In the genomic region with DNA sequence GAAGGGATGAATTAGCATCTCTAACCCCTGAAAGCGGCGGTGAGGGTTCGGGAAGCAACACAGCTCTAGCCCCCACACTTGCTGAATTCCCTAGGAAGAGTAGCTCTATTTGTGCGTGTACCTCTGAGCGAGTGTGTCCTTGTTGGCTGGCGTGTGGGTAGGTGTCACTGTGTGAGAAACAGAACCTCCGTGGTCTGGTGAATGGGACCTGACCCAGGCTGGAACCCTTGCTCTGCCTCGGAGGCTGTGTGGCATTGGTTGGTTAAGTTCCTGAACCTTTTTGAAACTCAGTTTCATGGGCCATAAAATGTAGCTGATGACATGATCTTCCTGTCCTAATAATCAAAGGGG, we compare ENCODE assay signal across 8 cellular contexts. TPM values are rescaled to one million over a fixed set of nuclear protein-coding genes. Genes with fewer than 3 reads are reported as not detected.
DNase-seq lines count a peak whose midpoint lies in the region; ATAC-seq and TF ChIP-seq lines count a peak whose summit lies in the region.

No MANE protein-coding gene starts in this region.

- H3K27me3 Mint-ChIP-seq in central memory CD8-positive, alpha-beta T cell, result no peaks in the 10 kb centered on the region

- H3K4me3 Mint-ChIP-seq in central memory CD8-positive, alpha-beta T cell, result peak overlapping the region; percentile 97

- no peak overlapping the region for H3K4ac ChIP-seq in trophoblast cell (ENCODE audit: low read depth, low read length)

- peak overlapping the region; percentile 51 for H4K8ac ChIP-seq in trophoblast cell (ENCODE audit: low read depth, low read length)

- WGBS in trophoblast cell (ENCODE audit: extremely low coverage, insufficient coverage, insufficient read length), result no CpG with 5 or more reads among the region's 8 CpGs

- in situ Hi-C loops in GM13977 (cut with MboI; ENCODE audit: low pct_unique_long_range_greater_than_20kb, low sequenced_read_pairs, unreplicated experiment), result no loop called here

- no peak overlapping the region for H2BK5ac ChIP-seq in trophoblast cell (ENCODE audit: low read depth, low read length, poor library complexity)

- no peak overlapping the region for H3K18ac ChIP-seq in trophoblast cell (ENCODE audit: low read length)

- peaks cover 5% of the 10 kb centered on the region for H3K79me1 ChIP-seq in trophoblast cell (ENCODE audit: low read length)

- H3K36me3 ChIP-seq in trophoblast cell (ENCODE audit: control insufficient read depth in 1 of 2, insufficient read depth in 2 of 2, low read length in 2 of 2), result peaks cover 21 to 28% of the 10 kb centered on the region in 2 experiments

- no peak overlapping the region for H2AK5ac ChIP-seq in trophoblast cell (ENCODE audit: low read length)

- no peaks in the 10 kb centered on the region for H3K9me3 ChIP-seq in trophoblast cell (ENCODE audit: insufficient read depth, low read depth, low read length)

- H2BK12ac ChIP-seq in trophoblast cell (ENCODE audit: low read length), result no peak overlapping the region

- no peak overlapping the region for H4K12ac ChIP-seq in trophoblast cell (ENCODE audit: low read depth, low read length)

- peak overlapping the region; percentile 98 for H3K27ac Mint-ChIP-seq in central memory CD8-positive, alpha-beta T cell (ENCODE audit: low read depth)

- peaks cover 8% of the 10 kb centered on the region for H3K36me3 Mint-ChIP-seq in central memory CD8-positive, alpha-beta T cell (ENCODE audit: insufficient read depth)

- H2AFZ ChIP-seq in trophoblast cell (ENCODE audit: insufficient read depth, low read length, poor library complexity), result peak overlapping the region; percentile 19

- peaks cover 40% of the 10 kb centered on the region for H3K4me1 Mint-ChIP-seq in central memory CD8-positive, alpha-beta T cell

- H3K4me2 ChIP-seq in trophoblast cell (ENCODE audit: low read length), result peak overlapping the region; percentile 59

- ATAC-seq in GM18867 (IDR thresholded peaks at IDR 0.05; ENCODE audit: unreplicated experiment) (peak; percentile 23), HG03354 (IDR thresholded peaks at IDR 0.05; ENCODE audit: poor library complexity, severe bottlenecking, unreplicated experiment) (peak; percentile 14)
- ATAC-seq in central memory CD8-positive, alpha-beta T cell (replicated peaks; ENCODE audit: extremely low read depth, poor library complexity, severe bottlenecking), result peak; percentile 11

- H3K79me2 ChIP-seq in trophoblast cell (ENCODE audit: control insufficient read depth, insufficient read depth, low read length, poor library complexity), result peaks cover 16% of the 10 kb centered on the region

- H3K9ac ChIP-seq in trophoblast cell (ENCODE audit: low read length), result no peak overlapping the region

- H3K4me3 ChIP-seq in trophoblast cell (ENCODE audit: low read depth, low read length), result peak overlapping the region; percentile 16

- no peak overlapping the region for H3K14ac ChIP-seq in trophoblast cell (ENCODE audit: low read length)

- no peak for TF ChIP-seq CTCF in GM13977 (IDR thresholded peaks at IDR 0.05; ENCODE audit: extremely low read depth, insufficient read depth, missing control alignments)

- H4K91ac ChIP-seq in trophoblast cell (ENCODE audit: low read depth, low read length), result no peak overlapping the region

- no peaks in the 10 kb centered on the region for H3K9me3 Mint-ChIP-seq in central memory CD8-positive, alpha-beta T cell

- H3K4me1 ChIP-seq in trophoblast cell (ENCODE audit: control insufficient read depth in 1 of 2, insufficient read depth in 2 of 2, low read length in 2 of 2), result peaks cover 25 to 37% of the 10 kb centered on the region in 2 experiments

- DNase-seq in central memory CD8-positive, alpha-beta T cell (ENCODE audit: low spot score in 2 of 2), result no peak
- DNase-seq in trophoblast cell, result no peak
- DNase-seq in iPS-NIHi11 (ENCODE audit: low spot score), result no peak
- no peak for DNase-seq in DMS114 treated with DMSO at 0.1 percent for 48 hours (lab: John Stamatoyannopoulos, UW; ENCODE audit: unreplicated experiment)
- no peak for DNase-seq in GM13977 (ENCODE audit: low spot score)
- DNase-seq in EL, result no peak

- no peak overlapping the region for H3K27ac ChIP-seq in trophoblast cell (ENCODE audit: low read depth, low read length)

- no peak overlapping the region for H2BK120ac ChIP-seq in trophoblast cell (ENCODE audit: insufficient read depth, low read length, poor library complexity)

- no peak overlapping the region for H3K23ac ChIP-seq in trophoblast cell (ENCODE audit: low read length)

- no peaks in the 10 kb centered on the region for H3K27me3 ChIP-seq in trophoblast cell (ENCODE audit: insufficient read depth, low read length)

RNA-seq across cellular contexts. Expression of a gene that starts 0.4 kb away (rescaled TPM):
- polyA plus RNA-seq in trophoblast cell (2013), result 43.3 and 44.6 TPM in 2 replicates

RNA-seq across cellular contexts. Expression of a gene that starts 9.1 kb away (rescaled TPM):
- polyA plus RNA-seq in trophoblast cell (2013), result 14.7 and 16.2 TPM in 2 replicates

RNA-seq across cellular contexts. Expression of a gene that starts 9.2 kb away (rescaled TPM):
- polyA plus RNA-seq in trophoblast cell (2013), result 13.1 TPM in 2 replicates

RNA-seq across cellular contexts. Expression of a gene that starts 14.2 kb away (rescaled TPM):
- polyA plus RNA-seq in trophoblast cell (2013), result 0.45 and 0.51 TPM in 2 replicates

RNA-seq across cellular contexts. Expression of a gene that starts 19.1 kb away (rescaled TPM):
- 15.1 and 16.0 TPM in 2 replicates for polyA plus RNA-seq in trophoblast cell (2013)
